ENCODE assay signal across 9 cellular contexts in genomic region chr7:2843191-2843685, GRCh38. TPM values are rescaled to one million over a fixed set of nuclear protein-coding genes. Genes with fewer than 3 reads are reported as not detected.
DNase-seq lines count a peak whose midpoint lies in the region; ATAC-seq and TF ChIP-seq lines count a peak whose summit lies in the region.
"Had no signal": no experiment of that assay in that cellular context is flagged by ENCODE, and none has a peak within 500 bp of the region (broad histone marks: within the 10 kb centered on the region; RNA-seq: fewer than 3 reads in every experiment).

No MANE protein-coding gene starts in this region.

- H3K27me3 ChIP-seq in mammary epithelial cell (ENCODE audit: insufficient read depth, low read length), result no peaks in the 10 kb centered on the region

- no peaks in the 10 kb centered on the region for H4K20me1 ChIP-seq in mammary epithelial cell (ENCODE audit: insufficient read depth, low read length)

- no peaks in the 10 kb centered on the region for H3K36me3 ChIP-seq in mammary epithelial cell (ENCODE audit: insufficient read depth, low read length)

- ATAC-seq in Right ventricle myocardium superior (ENCODE audit: poor library complexity) (no peak), left ventricle myocardium superior (no peak), HG03025 (IDR thresholded peaks at IDR 0.05; ENCODE audit: low FRiP score, unreplicated experiment) (no peak)

- BruUV-seq in mammary epithelial cell (replicated peaks; lab: Mats Ljungman, UMichigan), result no TSS peak

- WGBS in mammary epithelial cell (ENCODE audit: low coverage, missing lambda C conversion rate), result 62% methylated on average over 10 of the region's 15 CpGs

- in situ Hi-C loops in mammary epithelial cell (cut with MboI; ENCODE audit: low sequenced_read_pairs in 2 of 2), result no loop called here

- H3K27ac Mint-ChIP-seq in mesothelial cell of epicardium, result peak overlapping the region; percentile 64

- H3K4me1 Mint-ChIP-seq in mesothelial cell of epicardium, result peaks cover 24% of the 10 kb centered on the region

- H3K4me1 ChIP-seq in mammary epithelial cell (ENCODE audit: insufficient read depth, low read length), result peaks cover 13% of the 10 kb centered on the region

- H3K4me3 ChIP-seq in mammary epithelial cell (replicated peaks in 1 of 3; ENCODE audit: insufficient read depth in 1 of 3, low read depth in 2 of 3, low read length in 3 of 3), result peak overlapping the region; percentile 60 to 80 (median 65)

- H3K27ac ChIP-seq in mammary epithelial cell (ENCODE audit: insufficient read depth, low read depth, low read length), result no peak overlapping the region

- dilution Hi-C loops in mammary epithelial cell (cut with HindIII; ENCODE audit: low sequenced_read_pairs), result no loop called here

- H3K9me3 Mint-ChIP-seq in mesothelial cell of epicardium, result peaks cover 10% of the 10 kb centered on the region

- TF ChIP-seq CTCF in mammary epithelial cell (conservative IDR thresholded peaks at IDR 0.05 in 1 of 2, IDR thresholded peaks at IDR 0.05 in 1 of 2; ENCODE audit: extremely low read depth in 1 of 2, insufficient read depth in 1 of 2, low read depth in 1 of 2, low read length in 2 of 2), result no peak
- TF ChIP-seq CTCF in mesothelial cell of epicardium (IDR thresholded peaks at IDR 0.05; ENCODE audit: unreplicated experiment), result no peak
- TF ChIP-seq CTCF in GM10266 (IDR thresholded peaks at IDR 0.05; ENCODE audit: control insufficient read depth, insufficient read depth, low read depth, missing control alignments), result no peak

- peaks cover 53% of the 10 kb centered on the region for H3K79me2 ChIP-seq in mammary epithelial cell (ENCODE audit: insufficient read depth, low read length)

- DNase-seq in Right ventricle myocardium superior, result peak; percentile 47
- no peak for DNase-seq in left ventricle myocardium superior
- DNase-seq in mammary epithelial cell, result no peak
- DNase-seq in mesothelial cell of epicardium (ENCODE audit: low spot score in 2 of 2, unreplicated experiment in 2 of 2), result no peak
- no peak for DNase-seq in GM10266 (ENCODE audit: extremely low spot score)
- no peak for DNase-seq in NCI-H774 (lab: John Stamatoyannopoulos, UW)
- no peak for DNase-seq in inferior parietal cortex (ENCODE audit: extremely low spot score)
- DNase-seq: NK-92 treated with Interleukin-12 subunit alpha and Interleukin-12 subunit beta, amount 100 ng/mL, for 24 hours had no signal

- no peak overlapping the region for H3K9ac ChIP-seq in mammary epithelial cell (ENCODE audit: insufficient read depth, low read length)

- CTCF ChIA-PET in mammary epithelial cell (lab: Charles Lee; ENCODE audit: low non-redundant PET), result no interaction called here

- H3K27me3 Mint-ChIP-seq in mesothelial cell of epicardium (ENCODE audit: low read depth), result no peaks in the 10 kb centered on the region

- intact Hi-C loops in Right ventricle myocardium superior (cut with DNase I) (no loop called here), left ventricle myocardium superior (cut with micrococcal nuclease) (loop anchor here (10.0 kb wide), 1 partner anchor 78 kb away; no protein-coding TSS in a partner anchor), mammary epithelial cell (cut with micrococcal nuclease) (no loop called here)

- peak overlapping the region; percentile 73 for H3K4me3 Mint-ChIP-seq in mesothelial cell of epicardium

- no peaks in the 10 kb centered on the region for H3K9me3 ChIP-seq in mammary epithelial cell (replicated peaks; ENCODE audit: insufficient read depth, low read length)

- H3K4me2 ChIP-seq in mammary epithelial cell (ENCODE audit: insufficient read depth, low read depth, low read length), result peak overlapping the region; percentile 81

- H3K36me3 Mint-ChIP-seq in mesothelial cell of epicardium, result peaks cover 28% of the 10 kb centered on the region

- peak overlapping the region; percentile 86 for H2AFZ ChIP-seq in mammary epithelial cell (ENCODE audit: low read depth, low read length)

RNA-seq across cellular contexts. Expression of gene GNA12, which starts 0.9 kb away (rescaled TPM):
- total RNA-seq in Right ventricle myocardium superior, result 40.6 TPM
- total RNA-seq in left ventricle myocardium superior, result 40.4 TPM
- 10 to 100 TPM; 26.2 to 46.0 TPM for total RNA-seq in mammary epithelial cell
- 67.7 TPM for polyA plus RNA-seq in mammary epithelial cell
- polyA minus RNA-seq in mammary epithelial cell, result 60.6 TPM
- 54.8 to 57.1 TPM (median 57.1 TPM) in 3 replicates for total RNA-seq in mesothelial cell of epicardium
